In genomic region chr10:46524471-46525176, GRCh38 we compare ENCODE assay signal across 1 cellular context.
TF ChIP-seq lines count a peak whose summit lies in the region.

No MANE protein-coding gene starts in this region.

TF ChIP-seq in HepG2, 621 proteins besides CTCF, POLR2A, EP300 and RAD21:
- no peak for TF ChIP-seq HNRNPLL (IDR thresholded peaks at IDR 0.05; ENCODE audit: low read depth, low read length, poor library complexity, severe bottlenecking)
- TF ChIP-seq DNMT3B (CRISPR knock-in tag; conservative IDR thresholded peaks at IDR 0.05): no peak
- TF ChIP-seq, protein P1, sequence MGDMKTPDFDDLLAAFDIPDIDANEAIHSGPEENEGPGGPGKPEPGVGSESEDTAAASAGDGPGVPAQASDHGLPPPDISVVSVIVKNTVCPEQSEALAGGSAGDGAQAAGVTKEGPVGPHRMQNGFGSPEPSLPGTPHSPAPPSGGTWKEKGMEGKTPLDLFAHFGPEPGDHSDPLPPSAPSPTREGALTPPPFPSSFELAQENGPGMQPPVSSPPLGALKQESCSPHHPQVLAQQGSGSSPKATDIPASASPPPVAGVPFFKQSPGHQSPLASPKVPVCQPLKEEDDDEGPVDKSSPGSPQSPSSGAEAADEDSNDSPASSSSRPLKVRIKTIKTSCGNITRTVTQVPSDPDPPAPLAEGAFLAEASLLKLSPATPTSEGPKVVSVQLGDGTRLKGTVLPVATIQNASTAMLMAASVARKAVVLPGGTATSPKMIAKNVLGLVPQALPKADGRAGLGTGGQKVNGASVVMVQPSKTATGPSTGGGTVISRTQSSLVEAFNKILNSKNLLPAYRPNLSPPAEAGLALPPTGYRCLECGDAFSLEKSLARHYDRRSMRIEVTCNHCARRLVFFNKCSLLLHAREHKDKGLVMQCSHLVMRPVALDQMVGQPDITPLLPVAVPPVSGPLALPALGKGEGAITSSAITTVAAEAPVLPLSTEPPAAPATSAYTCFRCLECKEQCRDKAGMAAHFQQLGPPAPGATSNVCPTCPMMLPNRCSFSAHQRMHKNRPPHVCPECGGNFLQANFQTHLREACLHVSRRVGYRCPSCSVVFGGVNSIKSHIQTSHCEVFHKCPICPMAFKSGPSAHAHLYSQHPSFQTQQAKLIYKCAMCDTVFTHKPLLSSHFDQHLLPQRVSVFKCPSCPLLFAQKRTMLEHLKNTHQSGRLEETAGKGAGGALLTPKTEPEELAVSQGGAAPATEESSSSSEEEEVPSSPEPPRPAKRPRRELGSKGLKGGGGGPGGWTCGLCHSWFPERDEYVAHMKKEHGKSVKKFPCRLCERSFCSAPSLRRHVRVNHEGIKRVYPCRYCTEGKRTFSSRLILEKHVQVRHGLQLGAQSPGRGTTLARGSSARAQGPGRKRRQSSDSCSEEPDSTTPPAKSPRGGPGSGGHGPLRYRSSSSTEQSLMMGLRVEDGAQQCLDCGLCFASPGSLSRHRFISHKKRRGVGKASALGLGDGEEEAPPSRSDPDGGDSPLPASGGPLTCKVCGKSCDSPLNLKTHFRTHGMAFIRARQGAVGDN (CRISPR knock-in tag; IDR thresholded peaks at IDR 0.05): 0 out of 2 replicates have a peak, but pooled peaks have one; percentile 18
- no peak for TF ChIP-seq CBX5 (CRISPR knock-in tag; IDR thresholded peaks at IDR 0.05; ENCODE audit: borderline replicate concordance)
- no peak for TF ChIP-seq ZNF768 (CRISPR knock-in tag; IDR thresholded peaks at IDR 0.05)
